In the genomic region with DNA sequence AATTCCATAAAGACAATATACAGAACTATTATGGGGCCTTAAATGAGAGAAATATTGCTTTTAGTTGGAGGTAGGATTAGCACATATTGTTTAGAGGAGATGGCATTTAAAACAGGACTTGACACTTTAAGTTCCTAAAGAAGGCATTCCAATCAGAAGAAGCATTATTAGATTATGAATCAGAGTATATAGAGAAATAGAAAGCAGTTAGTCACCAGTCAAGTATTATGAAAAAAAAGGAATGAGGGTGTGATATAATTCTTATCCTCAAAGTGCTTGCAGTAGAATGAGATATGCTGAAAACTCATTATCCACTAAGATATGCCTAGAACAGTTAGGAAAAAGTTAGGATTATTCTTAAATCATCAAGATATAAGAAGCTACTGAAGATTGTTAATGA, we compare ENCODE assay signal across 22 cellular contexts.
A peak's percentile ranks its signal among the peaks of the same experiment; 100 is the strongest.
DNase-seq lines count a peak whose midpoint lies in the region; ATAC-seq and TF ChIP-seq lines count a peak whose summit lies in the region.
"Had no signal": no experiment of that assay in that cellular context is flagged by ENCODE, and none has a peak within 500 bp of the region (broad histone marks: within the 10 kb centered on the region; RNA-seq: fewer than 3 reads in every experiment).

No MANE protein-coding gene starts in this region.

- no peak overlapping the region for H3K9ac ChIP-seq in fibroblast of lung (ENCODE audit: insufficient read depth, low read length)

- H3K27ac ChIP-seq in RWPE2 (ENCODE audit: poor library complexity, severe bottlenecking) = peak overlapping the region; percentile 59
- no peak overlapping the region for H3K27ac ChIP-seq in fibroblast of lung (ENCODE audit: insufficient read depth, low read length)
- no peak overlapping the region for H3K27ac ChIP-seq in spleen
- H3K27ac ChIP-seq in OCI-LY7 (ENCODE audit: low read depth, low read length, poor library complexity, severe bottlenecking) = no peak overlapping the region
- H3K27ac ChIP-seq: hepatocyte, prostate gland, WERI-Rb-1 had no signal

- peaks cover 26% of the 10 kb centered on the region for H3K4me1 ChIP-seq in RWPE2 (ENCODE audit: insufficient read depth, poor library complexity, severe bottlenecking)
- no peaks in the 10 kb centered on the region for H3K4me1 ChIP-seq in fibroblast of lung (ENCODE audit: control insufficient read depth, extremely low read depth, insufficient read depth, low read length)
- no peaks in the 10 kb centered on the region for H3K4me1 ChIP-seq in spleen
- H3K4me1 ChIP-seq in OCI-LY7 (ENCODE audit: insufficient read depth, low read length, poor library complexity, severe bottlenecking) = no peaks in the 10 kb centered on the region
- H3K4me1 ChIP-seq: BE2C, prostate gland had no signal

- H4K20me1 ChIP-seq in fibroblast of lung (ENCODE audit: control insufficient read depth, extremely low read depth, insufficient read depth, low read length) (no peaks in the 10 kb centered on the region), OCI-LY7 (ENCODE audit: insufficient read depth, low read length) (no peaks in the 10 kb centered on the region)

- H3K4me3 ChIP-seq in RWPE2 (ENCODE audit: severe bottlenecking) = no peak overlapping the region
- no peak overlapping the region for H3K4me3 ChIP-seq in fibroblast of lung (replicated peaks in 1 of 4; ENCODE audit: control extremely low read depth in 1 of 4, insufficient read depth in 1 of 4, low read depth in 3 of 4, low read length in 4 of 4)
- H3K4me3 ChIP-seq in spleen = no peak overlapping the region
- no peak overlapping the region for H3K4me3 ChIP-seq in OCI-LY7 (ENCODE audit: low read depth, low read length, poor library complexity, severe bottlenecking)
- H3K4me3 ChIP-seq: hepatocyte, MG63, prostate gland had no signal

- POLR2A ChIA-PET in OCI-LY7 (lab: Charles Lee) = interaction anchor here (1.1 kb wide), 1 partner anchor 8 kb away, joined by 4 read pairs; no protein-coding TSS in a partner anchor

- no peak for TF ChIP-seq CTCF in RWPE2 (IDR thresholded peaks at IDR 0.05; ENCODE audit: poor library complexity, severe bottlenecking)
- no peak for TF ChIP-seq CTCF in fibroblast of lung (conservative IDR thresholded peaks at IDR 0.05 in 1 of 2, IDR thresholded peaks at IDR 0.05 in 1 of 2; ENCODE audit: low read depth in 1 of 2, low read length in 2 of 2)
- no peak for TF ChIP-seq CTCF in omental fat pad (IDR thresholded peaks at IDR 0.05)
- no peak for TF ChIP-seq CTCF in spleen (IDR thresholded peaks at IDR 0.05 in 8 of 11, conservative IDR thresholded peaks at IDR 0.05 in 3 of 11)
- TF ChIP-seq CTCF in OCI-LY7 (conservative IDR thresholded peaks at IDR 0.05; ENCODE audit: low read length) = no peak

- H3K9me2 ChIP-seq in OCI-LY7 (ENCODE audit: insufficient read depth, low read length) = no peaks in the 10 kb centered on the region

- no peak for TF ChIP-seq POLR2A in spleen (IDR thresholded peaks at IDR 0.05)

- H3K27me3 ChIP-seq in RWPE2 (ENCODE audit: insufficient read depth, poor library complexity, severe bottlenecking) (no peaks in the 10 kb centered on the region), fibroblast of lung (ENCODE audit: control insufficient read depth, insufficient read depth, low read length) (no peaks in the 10 kb centered on the region), spleen (replicated peaks in 1 of 7) (no peaks in the 10 kb centered on the region)
- H3K27me3 ChIP-seq: BE2C, hepatocyte, MG63 had no signal

- H3K79me2 ChIP-seq in fibroblast of lung (ENCODE audit: control insufficient read depth, insufficient read depth, low read length) (no peaks in the 10 kb centered on the region), OCI-LY7 (ENCODE audit: insufficient read depth, low read depth, low read length) (no peaks in the 10 kb centered on the region)
- H3K79me2 ChIP-seq: hepatocyte had no signal

- H3K9me3 ChIP-seq in RWPE2 (ENCODE audit: severe bottlenecking) (peaks cover 5% of the 10 kb centered on the region), fibroblast of lung (ENCODE audit: control insufficient read depth, insufficient read depth, low read depth, low read length) (no peaks in the 10 kb centered on the region), spleen (peaks cover 0 to 31% (median 21%) of the 10 kb centered on the region in 8 donors), OCI-LY7 (ENCODE audit: low read length) (no peaks in the 10 kb centered on the region)
- H3K9me3 ChIP-seq: BE2C, prostate gland had no signal

- CTCF ChIA-PET in OCI-LY7 (lab: Charles Lee; ENCODE audit: unreplicated experiment) = no interaction called here

- ATAC-seq in RWPE2 (ENCODE audit: low read depth) (peak; percentile 89), omental fat pad (ENCODE audit: low FRiP score) (peak; percentile 51)

- DNase-seq in EL (peak; percentile 68), RWPE2 (ENCODE audit: low spot score) (no peak), fibroblast of lung (ENCODE audit: low read depth in 2 of 2) (peak; percentile 35 to 85), omental fat pad (ENCODE audit: low spot score) (no peak), NCI-H345 (lab: John Stamatoyannopoulos, UW) (no peak), NCI-H82 treated with DMSO at 0.1 percent for 48 hours (lab: John Stamatoyannopoulos, UW; ENCODE audit: unreplicated experiment) (no peak), spleen (no peak), OCI-LY7 (ENCODE audit: low spot score) (no peak)
- DNase-seq: activated CD4-positive, alpha-beta memory T cell treated with anti-CD3 and anti-CD28 coated beads, Interleukin-2, amount 10 ng/mL, durations not matched to agents 7 days and 5 days; activated naive CD4-positive, alpha-beta T cell treated with anti-CD3 and anti-CD28 coated beads, Interleukin-2, amount 50 U/mL, for 16 hours; activated T-cell treated with anti-CD3 and anti-CD28 coated beads, Interleukin-2, amount 50 U/mL, for 1 hour; BE2C; erythroblast; GDM1; kidney; MG63; NCI-H2227 treated with DMSO at 0.1 percent for 48 hours; nephron progenitor cell; Right ventricle myocardium superior; WERI-Rb-1 had no signal

- no TSS peak for BruUV-seq in OCI-LY7 (replicated peaks; lab: Mats Ljungman, UMichigan)

- no peak overlapping the region for H2AFZ ChIP-seq in fibroblast of lung (ENCODE audit: low read length)
- H2AFZ ChIP-seq in OCI-LY7 (ENCODE audit: low read length) = no peak overlapping the region
- H2AFZ ChIP-seq: hepatocyte had no signal

- H3K36me3 ChIP-seq in RWPE2 (ENCODE audit: low read depth) (no peaks in the 10 kb centered on the region), fibroblast of lung (ENCODE audit: control insufficient read depth, insufficient read depth, low read length) (no peaks in the 10 kb centered on the region), spleen (no peaks in the 10 kb centered on the region), OCI-LY7 (ENCODE audit: insufficient read depth, low read length) (no peaks in the 10 kb centered on the region)
- H3K36me3 ChIP-seq: BE2C, MG63, prostate gland, WERI-Rb-1 had no signal

- H3K4me2 ChIP-seq in fibroblast of lung (ENCODE audit: extremely low read depth, insufficient read depth, low read length) = no peak overlapping the region
- H3K4me2 ChIP-seq in OCI-LY7 (ENCODE audit: low read length) = no peak overlapping the region
- H3K4me2 ChIP-seq: hepatocyte had no signal

- intact Hi-C loops in spleen (cut with DNase I; ENCODE audit: low total_unique reads) = no loop called here
- intact Hi-C loops in OCI-LY7 (cut with micrococcal nuclease; ENCODE audit: unreplicated experiment) = no loop called here

Comparison
In these comparisons a context has a peak if more than half of its experiments do, and no peak if none do; other contexts are left out.
1. DNase-seq: peak in EL (single experiment) and fibroblast of lung (2 of 2); none in RWPE2 (single experiment), omental fat pad (single experiment), NCI-H345 (single experiment), NCI-H82 treated with DMSO at 0.1 percent for 48 hours (single experiment), spleen (single experiment) and OCI-LY7 (single experiment).